27 cellular contexts compared by ENCODE assay signal in the genomic region with DNA sequence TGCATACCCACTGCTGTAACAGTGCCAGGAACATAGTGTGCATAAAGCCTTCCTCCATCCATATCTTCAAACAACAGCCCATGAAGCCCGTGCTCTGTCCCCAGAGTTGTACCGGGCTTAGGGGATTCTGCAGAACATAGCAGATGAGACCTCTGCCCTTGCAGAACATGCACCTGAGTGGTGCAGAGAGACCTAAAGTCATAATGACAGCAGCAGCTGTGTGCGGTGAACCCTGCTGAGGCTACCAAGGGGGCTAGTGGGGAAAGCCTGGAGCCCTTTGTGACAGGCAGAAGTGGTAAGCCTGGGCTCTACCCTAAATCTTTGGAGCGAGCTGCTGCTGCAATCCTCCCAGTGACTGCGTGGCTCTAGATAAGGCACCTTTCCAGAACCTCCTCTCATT.
"Had no signal": no experiment of that assay in that cellular context is flagged by ENCODE, and none has a peak within 500 bp of the region (broad histone marks: within the 10 kb centered on the region; RNA-seq: fewer than 3 reads in every experiment).

No MANE protein-coding gene starts in this region.

- H3K27ac ChIP-seq: ascending aorta, breast epithelium, cardiac muscle cell, colonic mucosa, epithelial cell of prostate, esophagus squamous epithelium, gastroesophageal sphincter had no signal

- H3K4me1 Mint-ChIP-seq: activated CD4-positive, alpha-beta T cell treated with anti-CD3 and anti-CD28 coated beads for 36 hours; activated naive CD4-positive, alpha-beta T cell treated with anti-CD3 and anti-CD28 coated beads, Interleukin-2, amount 10 ng/mL, durations not matched to agents 7 days and 5 days; brain had no signal

- H3K9me3 ChIP-seq: ascending aorta, breast epithelium, colonic mucosa, esophagus squamous epithelium, gastroesophageal sphincter had no signal

- H3K4me3 ChIP-seq: ascending aorta, breast epithelium, cardiac muscle cell, colonic mucosa, esophagus squamous epithelium, gastroesophageal sphincter had no signal

- H3K36me3 ChIP-seq: ascending aorta, breast epithelium, cardiac muscle cell, colonic mucosa, esophagus squamous epithelium, gastroesophageal sphincter had no signal

- H3K4me1 ChIP-seq: ascending aorta, breast epithelium, colonic mucosa, esophagus squamous epithelium, gastroesophageal sphincter had no signal

- H3K4me3 Mint-ChIP-seq: activated CD4-positive, alpha-beta memory T cell treated with anti-CD3 and anti-CD28 coated beads for 36 hours; activated CD4-positive, alpha-beta T cell treated with anti-CD3 and anti-CD28 coated beads for 36 hours; activated CD4-positive, alpha-beta T cell treated with anti-CD3 and anti-CD28 coated beads, Interleukin-2, amount 10 ng/mL, durations not matched to agents 24 days and 14 days; activated naive CD4-positive, alpha-beta T cell treated with anti-CD3 and anti-CD28 coated beads, Interleukin-2, amount 10 ng/mL, durations not matched to agents 7 days and 5 days; activated naive CD8-positive, alpha-beta T cell treated with anti-CD3 and anti-CD28 coated beads, Interleukin-2, amount 10 ng/mL, durations not matched to agents 7 days and 5 days; activated T-cell treated with anti-CD3 and anti-CD28 coated beads, Interleukin-2, amount 50 U/mL, for 24 hours; activated T-cell treated with anti-CD3 and anti-CD28 coated beads, Interleukin-2, amount 50 U/mL, for 72 hours; brain had no signal

- ATAC-seq: activated CD4-positive, alpha-beta T cell treated with anti-CD3 and anti-CD28 coated beads for 36 hours; activated T-cell treated with anti-CD3 and anti-CD28 coated beads, Interleukin-2, amount 50 U/mL, for 72 hours; gastroesophageal sphincter had no signal

- DNase-seq: activated CD4-positive, alpha-beta memory T cell treated with anti-CD3 and anti-CD28 coated beads for 36 hours; activated CD4-positive, alpha-beta T cell treated with anti-CD3 and anti-CD28 coated beads for 36 hours; activated CD4-positive, alpha-beta T cell treated with anti-CD3 and anti-CD28 coated beads, Interleukin-2, amount 10 ng/mL, durations not matched to agents 24 days and 14 days; activated CD4-positive, CD25-positive, alpha-beta regulatory T cell; activated CD4-positive, CD25-positive, alpha-beta regulatory T cell treated with anti-CD3 and anti-CD28 coated beads, Interleukin-2, amount 50 U/mL, for 72 hours; activated CD8-positive, alpha-beta memory T cell treated with anti-CD3 and anti-CD28 coated beads, Interleukin-2, amount 50 U/mL, for 48 hours; activated gamma-delta T cell; activated naive CD4-positive, alpha-beta T cell; activated naive CD4-positive, alpha-beta T cell treated with anti-CD3 and anti-CD28 coated beads, Interleukin-2, amount 10 ng/mL, durations not matched to agents 7 days and 5 days; activated naive CD8-positive, alpha-beta T cell treated with anti-CD3 and anti-CD28 coated beads, Interleukin-2, amount 10 ng/mL, durations not matched to agents 7 days and 5 days; activated T-cell treated with anti-CD3 and anti-CD28 coated beads for 4 hours; activated T-cell treated with anti-CD3 and anti-CD28 coated beads, Interleukin-2, amount 50 U/mL, for 24 hours; activated T-cell treated with anti-CD3 and anti-CD28 coated beads, Interleukin-2, amount 50 U/mL, for 72 hours; central memory CD4-positive, alpha-beta T cell; cerebellar nuclear complex; colonic mucosa; effector CD8-positive, alpha-beta T cell; esophagus squamous epithelium; foreskin melanocyte; T-helper 2 cell had no signal

- H3K36me3 Mint-ChIP-seq: activated CD4-positive, alpha-beta memory T cell treated with anti-CD3 and anti-CD28 coated beads for 36 hours; activated naive CD4-positive, alpha-beta T cell treated with anti-CD3 and anti-CD28 coated beads, Interleukin-2, amount 10 ng/mL, durations not matched to agents 7 days and 5 days; activated naive CD4-positive, alpha-beta T cell treated with anti-CD3 and anti-CD28 coated beads, Interleukin-2, amount 50 U/mL, for 72 hours; activated naive CD8-positive, alpha-beta T cell treated with anti-CD3 and anti-CD28 coated beads, Interleukin-2, amount 10 ng/mL, durations not matched to agents 7 days and 5 days; brain had no signal

- H3K9me3 Mint-ChIP-seq: activated CD4-positive, alpha-beta memory T cell treated with anti-CD3 and anti-CD28 coated beads for 36 hours; activated naive CD4-positive, alpha-beta T cell treated with anti-CD3 and anti-CD28 coated beads, Interleukin-2, amount 10 ng/mL, durations not matched to agents 7 days and 5 days; activated naive CD4-positive, alpha-beta T cell treated with anti-CD3 and anti-CD28 coated beads, Interleukin-2, amount 50 U/mL, for 72 hours; activated T-cell treated with anti-CD3 and anti-CD28 coated beads, Interleukin-2, amount 50 U/mL, for 24 hours had no signal

- H3K27me3 ChIP-seq: ascending aorta, breast epithelium, cardiac muscle cell, colonic mucosa had no signal

- H3K27ac Mint-ChIP-seq: activated CD4-positive, alpha-beta memory T cell treated with anti-CD3 and anti-CD28 coated beads for 36 hours; activated CD4-positive, alpha-beta T cell treated with anti-CD3 and anti-CD28 coated beads for 36 hours; activated CD4-positive, alpha-beta T cell treated with anti-CD3 and anti-CD28 coated beads, Interleukin-2, amount 10 ng/mL, durations not matched to agents 24 days and 14 days; activated naive CD4-positive, alpha-beta T cell treated with anti-CD3 and anti-CD28 coated beads, Interleukin-2, amount 10 ng/mL, durations not matched to agents 7 days and 5 days; activated naive CD4-positive, alpha-beta T cell treated with anti-CD3 and anti-CD28 coated beads, Interleukin-2, amount 50 U/mL, for 72 hours; activated naive CD8-positive, alpha-beta T cell treated with anti-CD3 and anti-CD28 coated beads, Interleukin-2, amount 10 ng/mL, durations not matched to agents 7 days and 5 days; activated T-cell treated with anti-CD3 and anti-CD28 coated beads, Interleukin-2, amount 50 U/mL, for 24 hours; activated T-cell treated with anti-CD3 and anti-CD28 coated beads, Interleukin-2, amount 50 U/mL, for 72 hours; brain had no signal
